8 cellular contexts compared by ENCODE assay signal in genomic region chr1:91282695-91283420, GRCh38.
DNase-seq lines count a peak whose midpoint lies in the region; ATAC-seq and TF ChIP-seq lines count a peak whose summit lies in the region.

No MANE protein-coding gene starts in this region.

- no peak overlapping the region for H3K4me2 ChIP-seq in SU-DHL-6 (ENCODE audit: low read depth, low read length, poor library complexity, severe bottlenecking)

- no peak overlapping the region for H3K4me3 ChIP-seq in SU-DHL-6 (ENCODE audit: insufficient read depth, low read length, poor library complexity, severe bottlenecking)

- H3K9ac ChIP-seq in SU-DHL-6 (ENCODE audit: low read length): no peak overlapping the region

- H3K79me2 ChIP-seq in SU-DHL-6 (ENCODE audit: insufficient read depth, low read length): no peaks in the 10 kb centered on the region

- ATAC-seq in GM21390 (IDR thresholded peaks at IDR 0.05; ENCODE audit: unreplicated experiment): peak; percentile 66
- no peak for ATAC-seq in HG03196 (IDR thresholded peaks at IDR 0.05; ENCODE audit: unreplicated experiment)

- peak; percentile 54 for TF ChIP-seq CTCF in SU-DHL-6 (IDR thresholded peaks at IDR 0.05; ENCODE audit: insufficient read depth, low read length, poor library complexity, severe bottlenecking)

- no peaks in the 10 kb centered on the region for H3K36me3 ChIP-seq in SU-DHL-6 (ENCODE audit: low read length)

- no peaks in the 10 kb centered on the region for H3K27me3 ChIP-seq in SU-DHL-6 (ENCODE audit: low read length)

- H3F3A ChIP-seq in SU-DHL-6 (ENCODE audit: insufficient read depth): no peaks in the 10 kb centered on the region

- no peaks in the 10 kb centered on the region for H4K20me1 ChIP-seq in SU-DHL-6 (ENCODE audit: low read depth, low read length)

- peak; percentile 58 for DNase-seq in D341Med (ENCODE audit: low spot score)
- peak; percentile 23 for DNase-seq in NCI-H1048 (lab: John Stamatoyannopoulos, UW)
- peak; percentile 17 to 72 for DNase-seq in T47D (ENCODE audit: low read depth in 1 of 2, low spot score in 1 of 2)
- DNase-seq in iris pigment epithelial cell (ENCODE audit: low read depth): peak; percentile 75
- peak in 2 of 3 donors; percentile 6 to 47 for DNase-seq in stimulated activated CD4-positive, alpha-beta T cell treated with anti-CD3 and anti-CD28 coated beads, Interleukin-12 subunit alpha, Interleukin-12 subunit beta, amount 100 ng/mL, for 48 hours (ENCODE audit: low read depth in 2 of 3, low spot score in 1 of 3)

- no peaks in the 10 kb centered on the region for H3K9me2 ChIP-seq in SU-DHL-6 (replicated peaks; ENCODE audit: insufficient read depth, low read length)

- no peak overlapping the region for H3K27ac ChIP-seq in SU-DHL-6 (ENCODE audit: low read depth, low read length)

- in situ Hi-C loops in T47D (cut with HindIII; ENCODE audit: low pct_unique_long_range_greater_than_20kb, low sequenced_read_pairs): no loop called here

- peak overlapping the region; percentile 39 for H2AFZ ChIP-seq in SU-DHL-6 (ENCODE audit: low read depth, low read length, severe bottlenecking)

- no peaks in the 10 kb centered on the region for H3K9me3 ChIP-seq in SU-DHL-6 (ENCODE audit: insufficient read depth, low read length)

Comparison
In these comparisons a context has a peak if more than half of its experiments do, and no peak if none do; other contexts are left out.
1. DNase-seq: peak in every context shown above with its lines; median percentile 75 in iris pigment epithelial cell; 58 in D341Med; 44 in T47D; 26 in stimulated activated CD4-positive, alpha-beta T cell treated with anti-CD3 and anti-CD28 coated beads, Interleukin-12 subunit alpha, Interleukin-12 subunit beta, amount 100 ng/mL, for 48 hours; 23 in NCI-H1048.